In genomic region chr17:74446551-74447500, GRCh38 we compare ENCODE assay signal across 10 cellular contexts. TPM values are rescaled to one million over a fixed set of nuclear protein-coding genes. Genes with fewer than 3 reads are reported as not detected.
DNase-seq lines count a peak whose midpoint lies in the region; ATAC-seq and TF ChIP-seq lines count a peak whose summit lies in the region.
"Had no signal": no experiment of that assay in that cellular context is flagged by ENCODE, and none has a peak within 500 bp of the region (broad histone marks: within the 10 kb centered on the region; RNA-seq: fewer than 3 reads in every experiment).

No MANE protein-coding gene starts in this region.

- TF ChIP-seq CTCF in GM12864 (IDR thresholded peaks at IDR 0.05; ENCODE audit: low read depth, low read length, missing control alignments) = peak; percentile 10
- peak in 2 of 4 experiments; percentile 46 for TF ChIP-seq CTCF in prostate gland (IDR thresholded peaks at IDR 0.05)

- no peaks in the 10 kb centered on the region for H3K9me3 ChIP-seq in prostate gland

- DNase-seq in GM12864 (ENCODE audit: low read depth) (no peak), ecto neural progenitor cell (ENCODE audit: low spot score) (peak; percentile 51), prostate gland (ENCODE audit: low spot score) (peak; percentile 89), activated gamma-delta T cell treated with Interleukin-2 at 50 U/mL for 16 hours (no peak), HPDE6-E6E7 (ENCODE audit: extremely low spot score) (no peak), NCI-H146 treated with DMSO at 0.1 percent for 48 hours (lab: John Stamatoyannopoulos, UW; ENCODE audit: unreplicated experiment) (no peak)
- DNase-seq: T-cell had no signal

- H3K4me1 ChIP-seq in prostate gland (replicated peaks) = peaks cover 23% of the 10 kb centered on the region

- intact Hi-C loops in prostate gland (cut with DNase I) = no loop called here

- H3K4me3 ChIP-seq in GM12864 (ENCODE audit: low read depth, low read length) (no peak overlapping the region), prostate gland (no peak overlapping the region)

- H3K36me3 ChIP-seq in prostate gland = no peaks in the 10 kb centered on the region

- ATAC-seq in HG03196 (IDR thresholded peaks at IDR 0.05; ENCODE audit: unreplicated experiment) (peak; percentile 50), HG03039 (IDR thresholded peaks at IDR 0.05; ENCODE audit: unreplicated experiment) (no peak)

- 36% methylated on average over 21 of the region's 31 CpGs for WGBS in prostate gland

- no peaks in the 10 kb centered on the region for H3K27me3 ChIP-seq in prostate gland (replicated peaks; ENCODE audit: insufficient read depth)

- peak; percentile 47 for TF ChIP-seq POLR2A in prostate gland (IDR thresholded peaks at IDR 0.05)

- H3K27ac ChIP-seq in prostate gland = peak overlapping the region; percentile 78 to 90

RNA-seq across cellular contexts. Expression of gene GPRC5C, which starts 14.9 kb away (rescaled TPM):
- 100 to 1,000 TPM in 1 of 2 donors, 10 to 100 TPM in 1; 66.3 to 186 TPM for total RNA-seq in prostate gland

RNA-seq across cellular contexts. Expression of gene CD300A, which starts 19.6 kb away (rescaled TPM):
- total RNA-seq in prostate gland = 1 to 10 TPM; 2.1 to 4.1 TPM
- total RNA-seq: astrocyte had no signal

Comparison
In these comparisons a context has a peak if more than half of its experiments do, and no peak if none do; other contexts are left out.
1. DNase-seq: peak in ecto neural progenitor cell (single experiment) and prostate gland (single experiment); none in GM12864 (single experiment), activated gamma-delta T cell treated with Interleukin-2 at 50 U/mL for 16 hours (single experiment), HPDE6-E6E7 (single experiment) and NCI-H146 treated with DMSO at 0.1 percent for 48 hours (single experiment).